In genomic region chr1:215087603-215088002, GRCh38 we compare ENCODE assay signal across 34 cellular contexts. TPM values are rescaled to one million over a fixed set of nuclear protein-coding genes. Genes with fewer than 3 reads are reported as not detected.
"Had no signal": no experiment of that assay in that cellular context is flagged by ENCODE, and none has a peak within 500 bp of the region (broad histone marks: within the 10 kb centered on the region; RNA-seq: fewer than 3 reads in every experiment).

No MANE protein-coding gene starts in this region.

- H3K4me1 ChIP-seq: breast epithelium, colonic mucosa had no signal

- H3K79me2 ChIP-seq: hepatocyte had no signal

- H3K4me3 ChIP-seq: ascending aorta, breast epithelium, cardiac muscle cell, colonic mucosa, dorsolateral prefrontal cortex, esophagus muscularis mucosa, gastroesophageal sphincter, heart right ventricle, hepatocyte had no signal

- DNase-seq: activated B cell treated with CpG ODN at 0.5 μM for 24 hours; activated CD4-positive, alpha-beta T cell treated with anti-CD3 and anti-CD28 coated beads for 48 hours; activated CD4-positive, alpha-beta T cell treated with anti-CD3 and anti-CD28 coated beads, Interleukin-2, amount 50 U/mL, for 1 hour; activated CD4-positive, alpha-beta T cell treated with anti-CD3 and anti-CD28 coated beads, Interleukin-2, amount 50 U/mL, for 48 hours; activated CD8-positive, alpha-beta memory T cell treated with anti-CD3 and anti-CD28 coated beads for 24 hours; activated CD8-positive, alpha-beta T cell treated with anti-CD3 and anti-CD28 coated beads for 36 hours; activated effector memory CD4-positive, alpha-beta T cell treated with anti-CD3 and anti-CD28 coated beads, Interleukin-2, amount 50 U/mL, for 16 hours; activated naive CD4-positive, alpha-beta T cell treated with anti-CD3 and anti-CD28 coated beads for 36 hours; activated naive CD8-positive, alpha-beta T cell treated with anti-CD3 and anti-CD28 coated beads for 36 hours; activated naive CD8-positive, alpha-beta T cell treated with anti-CD3 and anti-CD28 coated beads, Interleukin-2, amount 50 U/mL, for 24 hours; activated T-cell treated with anti-CD3 and anti-CD28 coated beads, Interleukin-2, amount 50 U/mL, for 1 hour; activated T-cell treated with anti-CD3 and anti-CD28 coated beads, Interleukin-2, amount 50 U/mL, for 48 hours; central memory CD4-positive, alpha-beta T cell; cerebellar nuclear complex; colonic mucosa; dorsolateral prefrontal cortex; effector memory CD4-positive, alpha-beta T cell; endodermal cell; erythroblast; foreskin melanocyte; heart right ventricle; T-helper 17 cell; T1000; WERI-Rb-1 had no signal

- H3K27me3 ChIP-seq: ascending aorta had no signal

- H3K27ac ChIP-seq: ascending aorta, breast epithelium, cardiac muscle cell, colonic mucosa, dorsolateral prefrontal cortex, esophagus muscularis mucosa, gastroesophageal sphincter, heart right ventricle, hepatocyte, WERI-Rb-1 had no signal

- H3K9me3 ChIP-seq: ascending aorta, breast epithelium, colonic mucosa, esophagus muscularis mucosa, gastroesophageal sphincter, heart right ventricle had no signal

- H2AFZ ChIP-seq: hepatocyte had no signal

- ATAC-seq: activated CD4-positive, CD25-positive, alpha-beta regulatory T cell treated with anti-CD3 and anti-CD28 coated beads, Interleukin-2, amount 50 U/mL, for 24 hours; activated CD8-positive, alpha-beta T cell treated with anti-CD3 and anti-CD28 coated beads for 36 hours; activated naive CD8-positive, alpha-beta T cell treated with anti-CD3 and anti-CD28 coated beads, Interleukin-2, amount 50 U/mL, for 24 hours; gastroesophageal sphincter; heart right ventricle; T-helper 17 cell had no signal

- H3K4me2 ChIP-seq: hepatocyte had no signal

- H3K36me3 ChIP-seq: ascending aorta, breast epithelium, cardiac muscle cell, colonic mucosa, esophagus muscularis mucosa, gastroesophageal sphincter, heart right ventricle, WERI-Rb-1 had no signal

RNA-seq across cellular contexts. Expression of gene KCNK2, which starts 5.1 kb away (rescaled TPM):
- total RNA-seq: activated B cell treated with CpG ODN at 0.5 μM for 24 hours; activated CD8-positive, alpha-beta T cell treated with anti-CD3 and anti-CD28 coated beads for 36 hours; activated naive CD4-positive, alpha-beta T cell treated with anti-CD3 and anti-CD28 coated beads for 36 hours; activated naive CD8-positive, alpha-beta T cell treated with anti-CD3 and anti-CD28 coated beads for 36 hours; activated T-helper 1 cell treated with anti-CD3 and anti-CD28 coated beads, Interleukin-12 subunit alpha, Interleukin-12 subunit beta, Interleukin-2, Interleukin-4 antibody, amounts not matched to agents 30 ng/mL and 10 ng/mL and 1 ng/mL, durations not matched to agents 14 hours and 24 hours and 36 hours; activated T-helper 2 cell treated with anti-CD3 and anti-CD28 coated beads, Interferon-gamma antibody, Interleukin-2, Interleukin-4, amounts not matched to agents 10 μg/mL and 5 μg/mL and 100 μg/mL, durations not matched to agents 14 hours and 24 hours and 36 hours; cardiac muscle cell; glomerular endothelial cell; T-helper 17 cell had no signal
- polyA plus RNA-seq: cardiac muscle cell had no signal
